Comparison of ENCODE assay signal across 8 cellular contexts in the genomic region with DNA sequence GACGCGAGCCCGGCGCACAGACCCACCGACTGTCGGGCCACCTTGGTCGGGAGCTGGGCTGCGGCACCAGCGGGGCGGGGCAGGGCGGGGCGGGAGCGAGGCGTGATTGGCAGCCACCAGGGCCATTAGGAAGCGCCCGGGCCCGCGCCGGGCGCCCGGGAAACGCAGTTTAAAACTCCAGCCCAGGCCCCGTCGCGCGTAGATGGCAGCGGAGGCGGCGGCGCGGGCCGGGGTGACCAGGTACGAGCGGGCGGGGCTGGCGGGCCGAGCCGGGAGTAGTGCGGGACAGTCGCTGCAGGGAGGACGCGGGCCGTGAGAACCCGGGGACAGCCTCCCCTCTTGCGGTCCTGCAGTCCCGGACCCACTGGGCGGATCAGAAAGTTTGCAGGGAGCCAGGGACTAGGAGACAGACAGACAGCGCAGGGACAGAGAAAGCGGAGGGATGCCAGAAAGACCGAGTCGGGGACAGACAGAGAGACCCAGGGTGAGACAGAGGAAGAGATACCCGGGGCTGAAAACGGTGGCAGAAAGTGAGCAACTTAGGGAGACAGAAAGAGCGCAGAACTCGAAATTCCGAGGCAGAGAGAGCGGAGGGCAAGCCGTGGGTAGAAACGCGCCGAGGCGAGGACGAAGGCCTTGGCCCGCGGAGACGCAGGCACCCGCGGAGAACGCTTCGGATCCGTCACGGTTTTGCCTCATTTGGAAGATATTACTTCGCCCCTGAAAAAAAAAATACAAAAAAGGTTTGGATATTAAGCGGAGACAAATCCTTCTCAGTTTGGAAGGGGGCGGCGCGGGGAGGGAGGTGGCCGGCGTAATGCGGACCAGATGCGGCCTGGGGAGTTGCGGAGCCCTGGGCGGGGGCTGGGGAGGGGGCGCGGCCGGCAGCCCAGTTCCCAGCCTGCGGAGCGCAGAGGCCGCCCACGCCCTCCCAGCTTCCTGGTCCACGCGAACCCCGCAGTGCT. TPM values are rescaled to one million over a fixed set of nuclear protein-coding genes. Genes with fewer than 3 reads are reported as not detected.
DNase-seq lines count a peak whose midpoint lies in the region; ATAC-seq lines count a peak whose summit lies in the region.

Gene DMBX1, plus strand, starts transcription at position 199 of the 965 bp plus-strand sequence. CDS start 17,175 bp downstream, outside the sequence.

- peak; percentile 70 for DNase-seq in Daoy (ENCODE audit: low read depth)
- DNase-seq in Jurkat, Clone E6-1 (ENCODE audit: low read depth, low spot score) = no peak
- DNase-seq in activated CD4-positive, alpha-beta T cell treated with anti-CD3 and anti-CD28 coated beads, Interleukin-2, amount 50 U/mL, for 48 hours = peak; percentile 61 to 62
- DNase-seq in foreskin melanocyte = peak; percentile 11
- DNase-seq in posterior vena cava (ENCODE audit: low spot score) = peak; percentile 62
- no peak for DNase-seq in SKM-1 (lab: John Stamatoyannopoulos, UW; ENCODE audit: unreplicated experiment)

- intact Hi-C loops in posterior vena cava (cut with DNase I) = no loop called here

- ATAC-seq in GM18858 (IDR thresholded peaks at IDR 0.05; ENCODE audit: unreplicated experiment) = no peak
- ATAC-seq in HG02852 (IDR thresholded peaks at IDR 0.05; ENCODE audit: unreplicated experiment) = no peak

- H3K4me3 ChIP-seq in Jurkat, Clone E6-1 (ENCODE audit: low read length) = peak within 1 kb of the TSS; percentile 27

RNA-seq across cellular contexts. Expression of gene DMBX1, which starts in this region (rescaled TPM):
- total RNA-seq in Daoy (2014; rRNA removed; shearing (Covaris generic)) = 0.80 and 2.1 TPM in 2 replicates
- 0.60 TPM for polyA plus RNA-seq in Jurkat, Clone E6-1 (2012; ENCODE audit: insufficient read depth, insufficient read length)
- not detected for total RNA-seq in posterior vena cava

Comparison
In these comparisons a context has a peak if more than half of its experiments do, and no peak if none do; other contexts are left out.
1. Peak in DNase-seq in posterior vena cava; RNA of the gene not detected or under 1 TPM.
2. DNase-seq: peak in Daoy (single experiment), activated CD4-positive, alpha-beta T cell treated with anti-CD3 and anti-CD28 coated beads, Interleukin-2, amount 50 U/mL, for 48 hours (2 of 2) and foreskin melanocyte (single experiment); none in Jurkat, Clone E6-1 (single experiment) and SKM-1 (single experiment).